1 cellular context compared by ENCODE assay signal in genomic region chr9:72149231-72149975, GRCh38.
TF ChIP-seq lines count a peak whose summit lies in the region.

Gene GDA (plus strand): TSS chr9:72149440. CDS start chr9:72149560, 120 bp downstream.

TF ChIP-seq in HepG2, 621 proteins besides CTCF, POLR2A, EP300 and RAD21 (continued from another document and continues in another):
- peak in 1 of 2 experiments; percentile 80; a peak in 1 of 4 replicates for TF ChIP-seq KLF16 (CRISPR knock-in tag; IDR thresholded peaks at IDR 0.05)
- TF ChIP-seq, protein P1, sequence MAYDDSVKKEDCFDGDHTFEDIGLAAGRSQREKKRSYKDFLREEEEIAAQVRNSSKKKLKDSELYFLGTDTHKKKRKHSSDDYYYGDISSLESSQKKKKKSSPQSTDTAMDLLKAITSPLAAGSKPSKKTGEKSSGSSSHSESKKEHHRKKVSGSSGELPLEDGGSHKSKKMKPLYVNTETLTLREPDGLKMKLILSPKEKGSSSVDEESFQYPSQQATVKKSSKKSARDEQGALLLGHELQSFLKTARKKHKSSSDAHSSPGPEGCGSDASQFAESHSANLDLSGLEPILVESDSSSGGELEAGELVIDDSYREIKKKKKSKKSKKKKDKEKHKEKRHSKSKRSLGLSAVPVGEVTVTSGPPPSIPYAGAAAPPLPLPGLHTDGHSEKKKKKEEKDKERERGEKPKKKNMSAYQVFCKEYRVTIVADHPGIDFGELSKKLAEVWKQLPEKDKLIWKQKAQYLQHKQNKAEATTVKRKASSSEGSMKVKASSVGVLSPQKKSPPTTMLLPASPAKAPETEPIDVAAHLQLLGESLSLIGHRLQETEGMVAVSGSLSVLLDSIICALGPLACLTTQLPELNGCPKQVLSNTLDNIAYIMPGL (CRISPR knock-in tag; IDR thresholded peaks at IDR 0.05; ENCODE audit: borderline replicate concordance in 1 of 2, low read depth in 1 of 2) = peak; percentile 60 to 67; a peak in 3 of 4 replicates
- TF ChIP-seq FOXK1 (CRISPR knock-in tag; IDR thresholded peaks at IDR 0.05; ENCODE audit: borderline replicate concordance, low read depth) = no peak
- TF ChIP-seq ZNF451 (CRISPR knock-in tag; IDR thresholded peaks at IDR 0.05) = peak; percentile 79; the same call in 1 of the 2 replicates
- TF ChIP-seq ZBTB7A (CRISPR knock-in tag; IDR thresholded peaks at IDR 0.05) = peak; percentile 39; the same call in 1 of the 2 replicates
- no peak for TF ChIP-seq SP5 (CRISPR knock-in tag; IDR thresholded peaks at IDR 0.05; ENCODE audit: borderline replicate concordance, low read depth)
- no peak for TF ChIP-seq FOXP1 (IDR thresholded peaks at IDR 0.05)
- no peak for TF ChIP-seq FOXP1 (CRISPR knock-in tag; IDR thresholded peaks at IDR 0.05)
- TF ChIP-seq RBM22 (optimal IDR thresholded peaks at IDR 0.05; ENCODE audit: low read length) = no peak
- peak; percentile 57; the same call in 1 of the 2 replicates for TF ChIP-seq ZSCAN12 (CRISPR knock-in tag; IDR thresholded peaks at IDR 0.05)
- no peak for TF ChIP-seq ZNF24 (IDR thresholded peaks at IDR 0.05)
- TF ChIP-seq AKAP8 (CRISPR knock-in tag; IDR thresholded peaks at IDR 0.05) = 0 out of 2 replicates have a peak, but pooled peaks have one; percentile 40
- TF ChIP-seq BRD4 (CRISPR knock-in tag; IDR thresholded peaks at IDR 0.05) = peak; percentile 33; the same call in 1 of the 2 replicates
- TF ChIP-seq PPARG (CRISPR knock-in tag; conservative IDR thresholded peaks at IDR 0.05) = no peak
- no peak for TF ChIP-seq ZNF121 (CRISPR knock-in tag; IDR thresholded peaks at IDR 0.05)
- TF ChIP-seq, protein P2, sequence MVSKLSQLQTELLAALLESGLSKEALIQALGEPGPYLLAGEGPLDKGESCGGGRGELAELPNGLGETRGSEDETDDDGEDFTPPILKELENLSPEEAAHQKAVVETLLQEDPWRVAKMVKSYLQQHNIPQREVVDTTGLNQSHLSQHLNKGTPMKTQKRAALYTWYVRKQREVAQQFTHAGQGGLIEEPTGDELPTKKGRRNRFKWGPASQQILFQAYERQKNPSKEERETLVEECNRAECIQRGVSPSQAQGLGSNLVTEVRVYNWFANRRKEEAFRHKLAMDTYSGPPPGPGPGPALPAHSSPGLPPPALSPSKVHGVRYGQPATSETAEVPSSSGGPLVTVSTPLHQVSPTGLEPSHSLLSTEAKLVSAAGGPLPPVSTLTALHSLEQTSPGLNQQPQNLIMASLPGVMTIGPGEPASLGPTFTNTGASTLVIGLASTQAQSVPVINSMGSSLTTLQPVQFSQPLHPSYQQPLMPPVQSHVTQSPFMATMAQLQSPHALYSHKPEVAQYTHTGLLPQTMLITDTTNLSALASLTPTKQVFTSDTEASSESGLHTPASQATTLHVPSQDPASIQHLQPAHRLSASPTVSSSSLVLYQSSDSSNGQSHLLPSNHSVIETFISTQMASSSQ (IDR thresholded peaks at IDR 0.05; ENCODE audit: low read depth) = no peak
- TF ChIP-seq, protein P2 (CRISPR knock-in tag; IDR thresholded peaks at IDR 0.05; ENCODE audit: borderline replicate concordance) = no peak
- TF ChIP-seq SIN3A (IDR thresholded peaks at IDR 0.05; ENCODE audit: borderline replicate concordance, low read depth, low read length) = no peak
- TF ChIP-seq MED1 (CRISPR knock-in tag; IDR thresholded peaks at IDR 0.05) = peak; percentile 68; the same call in 1 of the 2 replicates
- TF ChIP-seq, protein P3, sequence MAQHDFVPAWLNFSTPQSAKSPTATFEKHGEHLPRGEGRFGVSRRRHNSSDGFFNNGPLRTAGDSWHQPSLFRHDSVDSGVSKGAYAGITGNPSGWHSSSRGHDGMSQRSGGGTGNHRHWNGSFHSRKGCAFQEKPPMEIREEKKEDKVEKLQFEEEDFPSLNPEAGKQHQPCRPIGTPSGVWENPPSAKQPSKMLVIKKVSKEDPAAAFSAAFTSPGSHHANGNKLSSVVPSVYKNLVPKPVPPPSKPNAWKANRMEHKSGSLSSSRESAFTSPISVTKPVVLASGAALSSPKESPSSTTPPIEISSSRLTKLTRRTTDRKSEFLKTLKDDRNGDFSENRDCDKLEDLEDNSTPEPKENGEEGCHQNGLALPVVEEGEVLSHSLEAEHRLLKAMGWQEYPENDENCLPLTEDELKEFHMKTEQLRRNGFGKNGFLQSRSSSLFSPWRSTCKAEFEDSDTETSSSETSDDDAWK (CRISPR knock-in tag; IDR thresholded peaks at IDR 0.05) = no peak
- no peak for TF ChIP-seq SKI (IDR thresholded peaks at IDR 0.05; ENCODE audit: partially characterized antibody)
- no peak for TF ChIP-seq ZNF335 (CRISPR knock-in tag; IDR thresholded peaks at IDR 0.05)
- TF ChIP-seq SYNCRIP (IDR thresholded peaks at IDR 0.05; ENCODE audit: insufficient read depth, low read depth, low read length) = no peak
- 0 out of 2 replicates have a peak, but pooled peaks have one; percentile 52 for TF ChIP-seq ZNF747 (CRISPR knock-in tag; IDR thresholded peaks at IDR 0.05; ENCODE audit: borderline replicate concordance)
- TF ChIP-seq MEIS2 (CRISPR knock-in tag; IDR thresholded peaks at IDR 0.05) = peak; percentile 88
- no peak for TF ChIP-seq RBM39 (IDR thresholded peaks at IDR 0.05; ENCODE audit: low read depth, low read length, poor library complexity, severe bottlenecking)
- TF ChIP-seq NFYC (CRISPR knock-in tag; IDR thresholded peaks at IDR 0.05) = no peak
- TF ChIP-seq, protein P4, sequence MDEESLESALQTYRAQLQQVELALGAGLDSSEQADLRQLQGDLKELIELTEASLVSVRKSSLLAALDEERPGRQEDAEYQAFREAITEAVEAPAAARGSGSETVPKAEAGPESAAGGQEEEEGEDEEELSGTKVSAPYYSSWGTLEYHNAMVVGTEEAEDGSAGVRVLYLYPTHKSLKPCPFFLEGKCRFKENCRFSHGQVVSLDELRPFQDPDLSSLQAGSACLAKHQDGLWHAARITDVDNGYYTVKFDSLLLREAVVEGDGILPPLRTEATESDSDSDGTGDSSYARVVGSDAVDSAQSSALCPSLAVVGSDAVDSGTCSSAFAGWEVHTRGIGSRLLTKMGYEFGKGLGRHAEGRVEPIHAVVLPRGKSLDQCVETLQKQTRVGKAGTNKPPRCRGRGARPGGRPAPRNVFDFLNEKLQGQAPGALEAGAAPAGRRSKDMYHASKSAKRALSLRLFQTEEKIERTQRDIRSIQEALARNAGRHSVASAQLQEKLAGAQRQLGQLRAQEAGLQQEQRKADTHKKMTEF (CRISPR knock-in tag; IDR thresholded peaks at IDR 0.05) = peak; percentile 51; the same call in 1 of the 2 replicates
- TF ChIP-seq SRY (CRISPR knock-in tag; IDR thresholded peaks at IDR 0.05) = peak; percentile 93
- TF ChIP-seq ZNF350 (CRISPR knock-in tag; IDR thresholded peaks at IDR 0.05; ENCODE audit: borderline replicate concordance, low read depth) = peak; percentile 71
- 0 out of 2 replicates have a peak, but pooled peaks have one; percentile 44 for TF ChIP-seq HOXA5 (CRISPR knock-in tag; IDR thresholded peaks at IDR 0.05)
- TF ChIP-seq FOSL2 (CRISPR knock-in tag; IDR thresholded peaks at IDR 0.05) = peak; percentile 10; the same call in 1 of the 2 replicates
- peak; percentile 96 for TF ChIP-seq ZNF407 (CRISPR knock-in tag; IDR thresholded peaks at IDR 0.05; ENCODE audit: not compliant biosample characterization)
- peak; percentile 63; the same call in 1 of the 2 replicates for TF ChIP-seq YEATS2 (CRISPR knock-in tag; IDR thresholded peaks at IDR 0.05; ENCODE audit: borderline replicate concordance)
- 0 out of 2 replicates have a peak, but pooled peaks have one; percentile 51 for TF ChIP-seq BATF2 (CRISPR knock-in tag; IDR thresholded peaks at IDR 0.05)
- TF ChIP-seq ZNF501 (CRISPR knock-in tag; IDR thresholded peaks at IDR 0.05) = peak; percentile 89
- TF ChIP-seq ZNF777 (CRISPR knock-in tag; IDR thresholded peaks at IDR 0.05) = peak; percentile 91
- TF ChIP-seq MIER2 (CRISPR knock-in tag; IDR thresholded peaks at IDR 0.05) = no peak
- peak; percentile 70; the same call in 1 of the 2 replicates for TF ChIP-seq ZNF224 (CRISPR knock-in tag; IDR thresholded peaks at IDR 0.05)
- TF ChIP-seq ZSCAN20 (CRISPR knock-in tag; IDR thresholded peaks at IDR 0.05; ENCODE audit: borderline replicate concordance) = no peak
- TF ChIP-seq ZNF816 (CRISPR knock-in tag; IDR thresholded peaks at IDR 0.05; ENCODE audit: borderline replicate concordance) = no peak
- TF ChIP-seq KMT2A (CRISPR knock-in tag; IDR thresholded peaks at IDR 0.05) = peak; percentile 78
- TF ChIP-seq ZNF124 (CRISPR knock-in tag; IDR thresholded peaks at IDR 0.05) = peak; percentile 54; the same call in 1 of the 2 replicates
- no peak for TF ChIP-seq TBL1XR1 (IDR thresholded peaks at IDR 0.05; ENCODE audit: borderline replicate concordance, low read length, partially characterized antibody)
- 0 out of 2 replicates have a peak, but pooled peaks have one; percentile 56 for TF ChIP-seq ZNF292 (CRISPR knock-in tag; IDR thresholded peaks at IDR 0.05; ENCODE audit: borderline replicate concordance, low read depth)
- no peak for TF ChIP-seq ZNF670 (CRISPR knock-in tag; IDR thresholded peaks at IDR 0.05; ENCODE audit: borderline replicate concordance)
